25 cellular contexts compared by ENCODE assay signal in genomic region chr4:107665001-107665400, GRCh38. TPM values are rescaled to one million over a fixed set of nuclear protein-coding genes. Genes with fewer than 3 reads are reported as not detected.
DNase-seq lines count a peak whose midpoint lies in the region; ATAC-seq and TF ChIP-seq lines count a peak whose summit lies in the region.
"Had no signal": no experiment of that assay in that cellular context is flagged by ENCODE, and none has a peak within 500 bp of the region (broad histone marks: within the 10 kb centered on the region; RNA-seq: fewer than 3 reads in every experiment).

No MANE protein-coding gene starts in this region.

- H3K27me3 Mint-ChIP-seq in activated T-helper 17 cell treated with anti-CD3 and anti-CD28 coated beads, Interleukin-2, amount 50 U/mL, for 72 hours: no peaks in the 10 kb centered on the region
- H3K27me3 Mint-ChIP-seq: activated CD8-positive, alpha-beta memory T cell treated with anti-CD3 and anti-CD28 coated beads, Interleukin-2, amount 10 ng/mL, durations not matched to agents 7 days and 5 days; activated naive CD8-positive, alpha-beta T cell treated with anti-CD3 and anti-CD28 coated beads for 36 hours; IgD-negative memory B cell; stimulated activated naive B cell treated with anti-CD40 and anti-IgM and Interleukin-4, amounts not matched to agents 10 μg/mL and 1 μg/mL and 100 μg/mL, for 72 hours had no signal

- no peaks in the 10 kb centered on the region for H3K4me1 Mint-ChIP-seq in activated T-helper 17 cell treated with anti-CD3 and anti-CD28 coated beads, Interleukin-2, amount 50 U/mL, for 72 hours
- H3K4me1 Mint-ChIP-seq: activated CD8-positive, alpha-beta memory T cell treated with anti-CD3 and anti-CD28 coated beads, Interleukin-2, amount 10 ng/mL, durations not matched to agents 7 days and 5 days; activated naive CD8-positive, alpha-beta T cell treated with anti-CD3 and anti-CD28 coated beads for 36 hours; immature natural killer cell; stimulated activated naive B cell treated with anti-CD40 and anti-IgM and Interleukin-4, amounts not matched to agents 10 μg/mL and 1 μg/mL and 100 μg/mL, for 72 hours had no signal

- H3K27ac Mint-ChIP-seq in activated T-helper 17 cell treated with anti-CD3 and anti-CD28 coated beads, Interleukin-2, amount 50 U/mL, for 72 hours: peak overlapping the region; percentile 1
- H3K27ac Mint-ChIP-seq: activated CD8-positive, alpha-beta memory T cell treated with anti-CD3 and anti-CD28 coated beads, Interleukin-2, amount 10 ng/mL, durations not matched to agents 7 days and 5 days; activated naive CD8-positive, alpha-beta T cell treated with anti-CD3 and anti-CD28 coated beads for 36 hours; activated T-helper 1 cell treated with anti-CD3 and anti-CD28 coated beads, Interleukin-12 subunit alpha, Interleukin-12 subunit beta, Interleukin-2, Interleukin-4 antibody, amounts not matched to agents 30 ng/mL and 10 ng/mL and 1 ng/mL, durations not matched to agents 14 hours and 24 hours and 36 hours; CD8-positive, alpha-beta T cell; endodermal cell; IgD-negative memory B cell; immature natural killer cell; stimulated activated naive B cell treated with anti-CD40 and anti-IgM and Interleukin-4, amounts not matched to agents 10 μg/mL and 1 μg/mL and 100 μg/mL, for 72 hours had no signal

- no peak for ATAC-seq in activated T-helper 17 cell treated with anti-CD3 and anti-CD28 coated beads, Interleukin-2, amount 50 U/mL, for 72 hours (replicated peaks)
- ATAC-seq: activated CD8-positive, alpha-beta memory T cell treated with anti-CD3 and anti-CD28 coated beads, Interleukin-2, amount 10 ng/mL, durations not matched to agents 7 days and 5 days; CD8-positive, alpha-beta T cell; left lung; Panc1; psoas muscle; stimulated activated naive B cell treated with anti-CD40 and anti-IgM and Interleukin-4, amounts not matched to agents 10 μg/mL and 1 μg/mL and 100 μg/mL, for 72 hours had no signal

- H3K36me3 Mint-ChIP-seq in activated T-helper 17 cell treated with anti-CD3 and anti-CD28 coated beads, Interleukin-2, amount 50 U/mL, for 72 hours (ENCODE audit: low read depth): peaks cover 8% of the 10 kb centered on the region
- H3K36me3 Mint-ChIP-seq: activated CD8-positive, alpha-beta memory T cell treated with anti-CD3 and anti-CD28 coated beads, Interleukin-2, amount 10 ng/mL, durations not matched to agents 7 days and 5 days; activated naive CD8-positive, alpha-beta T cell treated with anti-CD3 and anti-CD28 coated beads for 36 hours had no signal

- TF ChIP-seq CTCF in GM20000 (IDR thresholded peaks at IDR 0.05; ENCODE audit: extremely low read depth, missing control alignments): no peak

- no peak overlapping the region for H3K4me3 Mint-ChIP-seq in activated T-helper 17 cell treated with anti-CD3 and anti-CD28 coated beads, Interleukin-2, amount 50 U/mL, for 72 hours
- H3K4me3 Mint-ChIP-seq: activated CD8-positive, alpha-beta memory T cell treated with anti-CD3 and anti-CD28 coated beads, Interleukin-2, amount 10 ng/mL, durations not matched to agents 7 days and 5 days; activated naive CD8-positive, alpha-beta T cell treated with anti-CD3 and anti-CD28 coated beads for 36 hours; activated T-helper 1 cell treated with anti-CD3 and anti-CD28 coated beads, Interleukin-12 subunit alpha, Interleukin-12 subunit beta, Interleukin-2, Interleukin-4 antibody, amounts not matched to agents 30 ng/mL and 10 ng/mL and 1 ng/mL, durations not matched to agents 14 hours and 24 hours and 36 hours; CD8-positive, alpha-beta T cell; endodermal cell; IgD-negative memory B cell; immature natural killer cell; stimulated activated naive B cell treated with anti-CD40 and anti-IgM and Interleukin-4, amounts not matched to agents 10 μg/mL and 1 μg/mL and 100 μg/mL, for 72 hours had no signal

- DNase-seq in EL (peak; percentile 9), fibroblast of peridontal ligament (ENCODE audit: extremely low read depth) (peak; percentile 17), pons (ENCODE audit: low spot score) (peak; percentile 25), NCI-H2081 treated with DMSO at 0.1 percent for 48 hours (lab: John Stamatoyannopoulos, UW) (no peak), 8988T (no peak), GM20000 (ENCODE audit: low spot score) (no peak)
- no peak for DNase-seq in activated effector memory CD4-positive, alpha-beta T cell treated with Interleukin-2 at 50 U/mL for 16 hours
- DNase-seq: activated CD4-positive, alpha-beta T cell treated with anti-CD3 and anti-CD28 coated beads for 48 hours; activated CD8-positive, alpha-beta memory T cell treated with anti-CD3 and anti-CD28 coated beads, Interleukin-2, amount 10 ng/mL, durations not matched to agents 7 days and 5 days; activated naive CD8-positive, alpha-beta T cell treated with anti-CD3 and anti-CD28 coated beads for 36 hours; CD8-positive, alpha-beta T cell; endodermal cell; immature natural killer cell; left lung; MG63; NCI-H1417; NCI-H2107; psoas muscle; SJCRH30; stimulated activated CD4-positive, alpha-beta T cell treated with anti-CD3 and anti-CD28 coated beads, Interleukin-2, amount 100 ng/mL, for 48 hours; stimulated activated naive B cell treated with anti-CD40 and anti-IgM and Interleukin-4, amounts not matched to agents 10 μg/mL and 1 μg/mL and 100 μg/mL, for 72 hours had no signal

- H3K9me3 Mint-ChIP-seq in activated T-helper 17 cell treated with anti-CD3 and anti-CD28 coated beads, Interleukin-2, amount 50 U/mL, for 72 hours: no peaks in the 10 kb centered on the region
- H3K9me3 Mint-ChIP-seq: activated naive CD8-positive, alpha-beta T cell treated with anti-CD3 and anti-CD28 coated beads for 36 hours; activated T-helper 1 cell treated with anti-CD3 and anti-CD28 coated beads, Interleukin-12 subunit alpha, Interleukin-12 subunit beta, Interleukin-2, Interleukin-4 antibody, amounts not matched to agents 30 ng/mL and 10 ng/mL and 1 ng/mL, durations not matched to agents 14 hours and 24 hours and 36 hours; CD8-positive, alpha-beta T cell; endodermal cell; IgD-negative memory B cell; immature natural killer cell; stimulated activated naive B cell treated with anti-CD40 and anti-IgM and Interleukin-4, amounts not matched to agents 10 μg/mL and 1 μg/mL and 100 μg/mL, for 72 hours had no signal

RNA-seq across cellular contexts. Expression of gene PAPSS1, which starts 55.0 kb away (rescaled TPM):
- total RNA-seq in activated T-helper 17 cell treated with anti-CD3 and anti-CD28 coated beads, Interleukin-2, amount 50 U/mL, for 72 hours: 10 to 100 TPM; 31.0 to 32.5 TPM

Comparison
In these comparisons a context has a peak if more than half of its experiments do, and no peak if none do; other contexts are left out.
1. DNase-seq: peak in EL (single experiment), fibroblast of peridontal ligament (single experiment) and pons (single experiment); none in NCI-H2081 treated with DMSO at 0.1 percent for 48 hours (single experiment), 8988T (single experiment), GM20000 (single experiment) and activated effector memory CD4-positive, alpha-beta T cell treated with Interleukin-2 at 50 U/mL for 16 hours (single experiment).